In genomic region chr1:155133799-155134281, GRCh38 we compare ENCODE assay signal across 11 cellular contexts. TPM values are rescaled to one million over a fixed set of nuclear protein-coding genes. Genes with fewer than 3 reads are reported as not detected.
DNase-seq lines count a peak whose midpoint lies in the region; ATAC-seq and TF ChIP-seq lines count a peak whose summit lies in the region.
"Had no signal": no experiment of that assay in that cellular context is flagged by ENCODE, and none has a peak within 500 bp of the region (broad histone marks: within the 10 kb centered on the region; RNA-seq: fewer than 3 reads in every experiment).

No MANE protein-coding gene starts in this region.

- peaks cover 35% of the 10 kb centered on the region for H3K36me3 Mint-ChIP-seq in nephron (ENCODE audit: low read depth)

- H3K4me1 Mint-ChIP-seq in nephron: peaks cover 65% of the 10 kb centered on the region

- H3K27me3 ChIP-seq in heart right ventricle: peaks cover 0 to 14% (median 0%) of the 10 kb centered on the region in 7 donors
- no peaks in the 10 kb centered on the region for H3K27me3 ChIP-seq in esophagus (ENCODE audit: control insufficient read depth in 1 of 2, insufficient read depth in 2 of 2, low read length in 2 of 2)

- H3K9me3 Mint-ChIP-seq in nephron: no peaks in the 10 kb centered on the region
- H3K9me3 Mint-ChIP-seq: activated naive CD4-positive, alpha-beta T cell treated with anti-CD3 and anti-CD28 coated beads for 36 hours had no signal

- H3K9me3 ChIP-seq in heart right ventricle (no peaks in the 10 kb centered on the region), esophagus (ENCODE audit: control insufficient read depth in 2 of 2, insufficient read depth in 1 of 2, low read depth in 1 of 2, low read length in 1 of 2) (no peaks in the 10 kb centered on the region)

- H3K27ac ChIP-seq in heart right ventricle (peak overlapping the region in 8 of 10 donors; percentile 16 to 100 (median 99)), esophagus (ENCODE audit: low read depth in 2 of 2, low read length in 1 of 2) (peak overlapping the region; percentile 100)

- H3K27me3 Mint-ChIP-seq in nephron (ENCODE audit: low read depth): peaks cover 14% of the 10 kb centered on the region

- no peak for DNase-seq in heart right ventricle
- no peak for DNase-seq in Right ventricle myocardium inferior (ENCODE audit: missing footprints)
- DNase-seq in activated CD4-positive, CD25-positive, alpha-beta regulatory T cell treated with anti-CD3 and anti-CD28 coated beads, Interleukin-2, amount 50 U/mL, for 72 hours: no peak
- DNase-seq in DMS153 treated with DMSO at 0.1 percent for 48 hours (lab: John Stamatoyannopoulos, UW; ENCODE audit: unreplicated experiment): no peak
- DNase-seq in globus pallidus (ENCODE audit: low spot score): no peak
- no peak for DNase-seq in GM19240 (ENCODE audit: insufficient read length, low spot score)
- DNase-seq: activated CD4-positive, alpha-beta T cell treated with anti-CD3 and anti-CD28 coated beads, Interleukin-2, amount 50 U/mL, for 48 hours; activated naive CD4-positive, alpha-beta T cell treated with anti-CD3 and anti-CD28 coated beads for 36 hours; NCI-H1417 treated with DMSO at 0.1 percent for 48 hours had no signal

- ATAC-seq in heart right ventricle (no peak), Right ventricle myocardium inferior (no peak)

- H3K4me1 ChIP-seq in heart right ventricle: peaks cover 14 to 87% (median 74%) of the 10 kb centered on the region in 9 donors
- H3K4me1 ChIP-seq in esophagus (ENCODE audit: control insufficient read depth in 2 of 2, insufficient read depth in 2 of 2, low read length in 1 of 2): peaks cover 13 to 22% of the 10 kb centered on the region in 2 donors

- intact Hi-C loops in heart right ventricle (cut with DNase I): loop anchor here in 2 of 10 donors (2.0 to 5.0 kb wide), 2 partner anchors 33 to 42 kb away; no protein-coding TSS in a partner anchor
- intact Hi-C loops in Right ventricle myocardium inferior (cut with DNase I): no loop called here

- peaks cover 0 to 61% (median 29%) of the 10 kb centered on the region in 9 donors for H3K36me3 ChIP-seq in heart right ventricle
- peaks cover 17 to 20% of the 10 kb centered on the region in 2 donors for H3K36me3 ChIP-seq in esophagus (ENCODE audit: control insufficient read depth in 2 of 2, insufficient read depth in 2 of 2, low read length in 1 of 2)

- H3K4me3 Mint-ChIP-seq in nephron: peak overlapping the region; percentile 93 to 96 (median 94)

- H3K4me3 ChIP-seq in heart right ventricle: peak overlapping the region in 1 of 10 donors; percentile 68
- no peak overlapping the region for H3K4me3 ChIP-seq in esophagus (ENCODE audit: low read depth in 1 of 2, low read length in 2 of 2)

- no peak for TF ChIP-seq CTCF in heart right ventricle (IDR thresholded peaks at IDR 0.05)
- no peak for TF ChIP-seq CTCF in nephron (IDR thresholded peaks at IDR 0.05; ENCODE audit: unreplicated experiment in 3 of 3)

- H3K27ac Mint-ChIP-seq in nephron: peak overlapping the region; percentile 52 to 99 (median 73)

- 69 to 78% methylated on average over 7 of the region's 7 CpGs for WGBS in heart right ventricle, 2 donors
- WGBS in esophagus, 2 donors: 64 to 66% methylated on average over 7 of the region's 7 CpGs

RNA-seq across cellular contexts. Expression of gene SLC50A1, which starts 1.8 kb away (rescaled TPM):
- total RNA-seq in heart right ventricle: 10 to 100 TPM in 2 of 10 donors, 1 to 10 TPM in 8; 5.5 to 16.8 (median 7.9) TPM
- 10 to 100 TPM; 23.2 to 33.7 TPM for polyA plus RNA-seq in heart right ventricle
- 9.3 TPM for total RNA-seq in Right ventricle myocardium inferior
- 10 to 100 TPM; 41.0 to 51.5 TPM for polyA plus RNA-seq in esophagus

RNA-seq across cellular contexts. Expression of gene EFNA1, which starts 6.2 kb away (rescaled TPM):
- total RNA-seq in heart right ventricle: 10 to 100 TPM; 28.9 to 50.0 (median 35.6) TPM
- polyA plus RNA-seq in heart right ventricle: 100 to 1,000 TPM in 1 of 2 donors, 10 to 100 TPM in 1; 44.2 to 104 TPM
- 43.9 TPM for total RNA-seq in Right ventricle myocardium inferior
- 10 to 100 TPM; 32.9 to 48.1 TPM for polyA plus RNA-seq in esophagus

RNA-seq across cellular contexts. Expression of gene DPM3, which starts 6.5 kb away (rescaled TPM):
- 10 to 100 TPM; 48.2 to 70.9 (median 53.4) TPM for total RNA-seq in heart right ventricle
- polyA plus RNA-seq in heart right ventricle: 100 to 1,000 TPM; 144 to 304 TPM
- total RNA-seq in Right ventricle myocardium inferior: 55.7 TPM
- polyA plus RNA-seq in esophagus: 100 to 1,000 TPM; 103 to 248 TPM

RNA-seq across cellular contexts. Expression of gene KRTCAP2, which starts 39.3 kb away (rescaled TPM):
- total RNA-seq in heart right ventricle (100 to 1,000 TPM in 9 of 10 donors, 10 to 100 TPM in 1; 96.1 to 173 (median 114) TPM), Right ventricle myocardium inferior (118 TPM)
- polyA plus RNA-seq in heart right ventricle (100 to 1,000 TPM; 302 to 355 TPM), esophagus (100 to 1,000 TPM; 161 to 260 TPM)

RNA-seq across cellular contexts. Expression of gene TRIM46, which starts 39.8 kb away (rescaled TPM):
- total RNA-seq in heart right ventricle (under 1 TPM in 2 of 10 donors, not detected in 8; 0.10 to 0.35 TPM), Right ventricle myocardium inferior (0.16 TPM)
- polyA plus RNA-seq in heart right ventricle (under 1 TPM; 0.04 to 0.07 TPM), esophagus (under 1 TPM; 0.19 to 0.47 TPM)
